Comparison of ENCODE assay signal across 15 cellular contexts in genomic region chr7:44194069-44194468, GRCh38. TPM values are rescaled to one million over a fixed set of nuclear protein-coding genes. Genes with fewer than 3 reads are reported as not detected.
DNase-seq lines count a peak whose midpoint lies in the region; ATAC-seq and TF ChIP-seq lines count a peak whose summit lies in the region.
"Had no signal": no experiment of that assay in that cellular context is flagged by ENCODE, and none has a peak within 500 bp of the region (broad histone marks: within the 10 kb centered on the region; RNA-seq: fewer than 3 reads in every experiment).

No MANE protein-coding gene starts in this region.

- no peak overlapping the region for H4K91ac ChIP-seq in neuronal stem cell (ENCODE audit: low read depth, low read length, poor library complexity)

- H3K27ac ChIP-seq in neuronal stem cell (replicated peaks; ENCODE audit: low read length) (no peak overlapping the region), upper lobe of right lung (no peak overlapping the region)
- H3K27ac ChIP-seq: BLaER1, tibial nerve had no signal

- no peak overlapping the region for H4K8ac ChIP-seq in neuronal stem cell (ENCODE audit: low read depth, low read length)

- H3K36me3 ChIP-seq in neuronal stem cell (replicated peaks in 1 of 2; ENCODE audit: control insufficient read depth in 2 of 2, insufficient read depth in 2 of 2, low read length in 2 of 2) = no peaks in the 10 kb centered on the region
- no peaks in the 10 kb centered on the region for H3K36me3 ChIP-seq in upper lobe of right lung
- H3K36me3 ChIP-seq: BLaER1, tibial nerve had no signal

- WGBS in neuronal stem cell (ENCODE audit: extremely low coverage in 2 of 2, insufficient read length in 2 of 2, insufficient replicate concordance in 1 of 2), 2 donors = no CpG with 5 or more reads among the region's 2 CpGs

- TF ChIP-seq CTCF in upper lobe of right lung (IDR thresholded peaks at IDR 0.05) = no peak

- H3K4me2 ChIP-seq in neuronal stem cell (ENCODE audit: insufficient read depth, low read length, poor library complexity, severe bottlenecking) = no peak overlapping the region
- H3K4me2 ChIP-seq: BLaER1, smooth muscle cell had no signal

- intact Hi-C loops in upper lobe of right lung (cut with DNase I) = no loop called here

- H3K4me1 ChIP-seq in neuronal stem cell (ENCODE audit: control insufficient read depth in 2 of 2, insufficient read depth in 1 of 2, low read depth in 1 of 2, low read length in 2 of 2) = peaks cover 0 to 4% of the 10 kb centered on the region in 2 donors
- no peaks in the 10 kb centered on the region for H3K4me1 ChIP-seq in upper lobe of right lung
- H3K4me1 ChIP-seq: tibial nerve had no signal

- peak overlapping the region; percentile 32 for H2AK5ac ChIP-seq in neuronal stem cell (ENCODE audit: low read depth, low read length)

- no peaks in the 10 kb centered on the region for H3K79me1 ChIP-seq in neuronal stem cell (ENCODE audit: low read depth, low read length)

- H3K23ac ChIP-seq in neuronal stem cell (ENCODE audit: low read depth, low read length, poor library complexity) = no peak overlapping the region

- ATAC-seq in upper lobe of right lung = no peak
- no peak for ATAC-seq in HG03457 (IDR thresholded peaks at IDR 0.05; ENCODE audit: unreplicated experiment)

- no peak overlapping the region for H2BK12ac ChIP-seq in neuronal stem cell (ENCODE audit: low read length)

- no peak overlapping the region for H2BK120ac ChIP-seq in neuronal stem cell (ENCODE audit: low read depth, low read length)

- H3K9me3 ChIP-seq in neuronal stem cell (replicated peaks in 1 of 2; ENCODE audit: control insufficient read depth in 2 of 2, insufficient read depth in 1 of 2, low read depth in 1 of 2, low read length in 2 of 2) (no peaks in the 10 kb centered on the region), upper lobe of right lung (no peaks in the 10 kb centered on the region)
- H3K9me3 ChIP-seq: BLaER1, tibial nerve had no signal

- H3K14ac ChIP-seq in neuronal stem cell (ENCODE audit: low read length) = no peak overlapping the region

- H2AFZ ChIP-seq in neuronal stem cell (ENCODE audit: low read length) = no peak overlapping the region

- no peak overlapping the region for H3K4me3 ChIP-seq in neuronal stem cell (ENCODE audit: low read length in 2 of 2)
- no peak overlapping the region for H3K4me3 ChIP-seq in upper lobe of right lung
- H3K4me3 ChIP-seq: BLaER1, smooth muscle cell, tibial nerve had no signal

- no peak overlapping the region for H3K9ac ChIP-seq in neuronal stem cell (ENCODE audit: low read depth, low read length, poor library complexity)
- H3K9ac ChIP-seq: BLaER1 had no signal

- no peak overlapping the region for H3K4ac ChIP-seq in neuronal stem cell (ENCODE audit: low read length)

- H3K27me3 ChIP-seq in neuronal stem cell (ENCODE audit: control insufficient read depth in 3 of 3, insufficient read depth in 3 of 3, low read depth in 1 of 3, low read length in 3 of 3) (peaks cover 0 to 5% (median 0%) of the 10 kb centered on the region in 3 experiments), upper lobe of right lung (no peaks in the 10 kb centered on the region)
- H3K27me3 ChIP-seq: BLaER1 had no signal

- no peak overlapping the region for H2BK15ac ChIP-seq in neuronal stem cell (ENCODE audit: low read length)

- no peak overlapping the region for H3K18ac ChIP-seq in neuronal stem cell (ENCODE audit: low read length)

- H2BK5ac ChIP-seq in neuronal stem cell (ENCODE audit: low read length) = no peak overlapping the region

- peak; percentile 8 for DNase-seq in stimulated activated naive CD4-positive, alpha-beta T cell treated with Interleukin-2 at 50 U/mL for 16 hours (lab: John Stamatoyannopoulos, UW)
- DNase-seq in stimulated activated naive CD4-positive, alpha-beta T cell (lab: John Stamatoyannopoulos, UW) = no peak
- DNase-seq in activated T-cell treated with anti-CD3 and anti-CD28 coated beads, Interleukin-2, amount 50 U/mL, for 48 hours = peak; percentile 58 to 69
- DNase-seq in neuronal stem cell (ENCODE audit: low spot score) (no peak), upper lobe of right lung (peak; percentile 9), KG1 (lab: John Stamatoyannopoulos, UW) (no peak), retina (no peak)
- DNase-seq: activated CD8-positive, alpha-beta memory T cell treated with anti-CD3 and anti-CD28 coated beads for 24 hours; central memory CD4-positive, alpha-beta T cell; SHP77 had no signal

RNA-seq across cellular contexts. Expression of gene GCK, which starts 4.8 kb away (rescaled TPM):
- polyA plus RNA-seq in neuronal stem cell (2013, experiment 1 of 2) = 0.60 TPM
- polyA plus RNA-seq in neuronal stem cell (2013, experiment 2 of 2) = 0.46 TPM
- 0.23 TPM for total RNA-seq in upper lobe of right lung

RNA-seq across cellular contexts. Expression of gene YKT6, which starts 6.7 kb away (rescaled TPM):
- polyA plus RNA-seq in neuronal stem cell (2013, experiment 1 of 2) = 71.1 TPM
- 69.2 TPM for polyA plus RNA-seq in neuronal stem cell (2013, experiment 2 of 2)
- total RNA-seq in upper lobe of right lung = 54.7 TPM

RNA-seq across cellular contexts. Expression of gene MYL7, which starts 52.9 kb away (rescaled TPM):
- 0.07 TPM for polyA plus RNA-seq in neuronal stem cell (2013, experiment 1 of 2)
- polyA plus RNA-seq in neuronal stem cell (2013, experiment 2 of 2) = not detected
- 3.1 TPM for total RNA-seq in upper lobe of right lung
- total RNA-seq: natural killer cell treated with Interleukin-12 subunit alpha and Interleukin-12 subunit beta and Interleukin-15 and Interleukin-18, amount 100 ng/mL, for 72 hours; tibial nerve had no signal

Comparison
In these comparisons a context has a peak if more than half of its experiments do, and no peak if none do; other contexts are left out.
1. DNase-seq: peak in stimulated activated naive CD4-positive, alpha-beta T cell treated with Interleukin-2 at 50 U/mL for 16 hours (single experiment), activated T-cell treated with anti-CD3 and anti-CD28 coated beads, Interleukin-2, amount 50 U/mL, for 48 hours (2 of 2) and upper lobe of right lung (single experiment); none in stimulated activated naive CD4-positive, alpha-beta T cell (0 of 6), neuronal stem cell (single experiment), KG1 (single experiment) and retina (single experiment).